8 cellular contexts compared by ENCODE assay signal in the genomic region with DNA sequence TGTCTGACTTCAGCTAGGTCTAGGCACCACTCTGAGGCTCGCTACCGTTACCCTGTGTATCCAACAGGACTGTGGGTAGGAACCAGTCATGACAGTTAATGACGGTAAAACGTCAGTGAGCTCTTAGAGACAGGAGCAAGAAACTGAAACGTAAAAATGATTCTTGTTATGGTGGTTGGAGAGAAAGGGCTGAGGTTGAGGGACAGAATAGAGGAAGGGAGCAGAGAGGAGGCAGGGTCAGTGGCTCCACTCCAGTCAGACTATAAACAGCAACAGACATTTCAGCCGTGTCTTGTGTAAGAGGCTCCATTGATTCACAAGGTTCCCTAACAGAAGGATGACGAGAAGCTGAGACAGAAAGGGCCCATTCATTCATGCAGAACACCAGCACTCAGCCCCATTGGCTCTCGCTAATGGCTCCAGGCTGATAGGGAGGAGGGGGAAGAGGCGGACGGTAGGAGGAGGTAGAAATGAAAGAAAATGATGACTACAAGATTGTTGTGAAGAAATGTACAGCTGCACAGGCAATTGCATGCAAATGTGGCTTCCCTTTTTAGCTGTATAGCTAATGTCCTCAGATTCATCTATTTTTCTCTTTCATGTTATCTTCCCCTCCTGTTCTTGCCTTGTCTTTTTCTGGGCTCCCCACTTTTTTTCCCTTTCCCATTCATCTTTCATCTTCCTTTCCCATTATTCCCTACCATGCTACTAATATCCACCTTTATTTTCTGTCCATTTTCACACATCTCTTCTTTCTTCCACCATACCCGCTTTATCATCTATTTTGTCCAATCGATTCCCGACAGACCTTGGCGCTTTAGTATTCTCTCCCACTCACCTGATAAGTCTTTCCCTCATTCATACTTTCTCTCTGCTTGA. TPM values are rescaled to one million over a fixed set of nuclear protein-coding genes. Genes with fewer than 3 reads are reported as not detected.
DNase-seq lines count a peak whose midpoint lies in the region; ATAC-seq and TF ChIP-seq lines count a peak whose summit lies in the region.

No MANE protein-coding gene starts in this region.

- H2AFZ ChIP-seq in fibroblast of lung (ENCODE audit: low read length): no peak overlapping the region
- H2AFZ ChIP-seq in PC-3 (ENCODE audit: low read length): no peak overlapping the region

- H3K36me3 ChIP-seq in fibroblast of lung (ENCODE audit: control insufficient read depth, insufficient read depth, low read length): no peaks in the 10 kb centered on the region
- H3K36me3 ChIP-seq in PC-3 (ENCODE audit: low read depth, low read length): no peaks in the 10 kb centered on the region

- TF ChIP-seq CTCF in fibroblast of lung (conservative IDR thresholded peaks at IDR 0.05 in 1 of 2, IDR thresholded peaks at IDR 0.05 in 1 of 2; ENCODE audit: low read depth in 1 of 2, low read length in 2 of 2): no peak
- no peak for TF ChIP-seq CTCF in PC-3 (conservative IDR thresholded peaks at IDR 0.05; ENCODE audit: low read depth, low read length)

- H3K9me3 ChIP-seq in fibroblast of lung (ENCODE audit: control insufficient read depth, insufficient read depth, low read depth, low read length) (no peaks in the 10 kb centered on the region), PC-3 (ENCODE audit: low read length) (no peaks in the 10 kb centered on the region)

- H3K27me3 ChIP-seq in fibroblast of lung (ENCODE audit: control insufficient read depth, insufficient read depth, low read length) (no peaks in the 10 kb centered on the region), PC-3 (ENCODE audit: low read length) (no peaks in the 10 kb centered on the region)

- no peaks in the 10 kb centered on the region for H3F3A ChIP-seq in PC-3 (ENCODE audit: low read length, unreplicated experiment)

- POLR2A ChIA-PET in PC-3 (lab: Charles Lee; ENCODE audit: unreplicated experiment): no interaction called here

- ATAC-seq in HG02970 (IDR thresholded peaks at IDR 0.05; ENCODE audit: low FRiP score, unreplicated experiment) (peak; percentile 51), PC-3 (no peak)

- no TSS peak for BruUV-seq in PC-3 (replicated peaks; lab: Mats Ljungman, UMichigan)

- H3K4me2 ChIP-seq in fibroblast of lung (ENCODE audit: extremely low read depth, insufficient read depth, low read length) (peak overlapping the region; percentile 21), PC-3 (ENCODE audit: low read length) (no peak overlapping the region)

- peak; percentile 46 for DNase-seq in stimulated activated CD4-positive, alpha-beta T cell treated with anti-CD3 and anti-CD28 coated beads, Interleukin-15, amount 100 ng/mL, for 24 hours
- DNase-seq in stimulated activated CD4-positive, alpha-beta T cell treated with anti-CD3 and anti-CD28 coated beads, Interleukin-12 subunit alpha, Interleukin-12 subunit beta, amount 100 ng/mL, for 4 hours: no peak
- peak; percentile 96 for DNase-seq in SKM-1 (lab: John Stamatoyannopoulos, UW; ENCODE audit: unreplicated experiment)
- DNase-seq in fibroblast of lung (ENCODE audit: low read depth in 2 of 2): peak; percentile 61 to 71
- DNase-seq in skeletal muscle cell (ENCODE audit: low read depth): peak; percentile 70
- DNase-seq in cerebellar cortex (ENCODE audit: low spot score): no peak
- no peak for DNase-seq in PC-3

- H4K20me1 ChIP-seq in fibroblast of lung (ENCODE audit: control insufficient read depth, extremely low read depth, insufficient read depth, low read length) (no peaks in the 10 kb centered on the region), PC-3 (ENCODE audit: low read length) (no peaks in the 10 kb centered on the region)

- H3K9me2 ChIP-seq in PC-3 (replicated peaks; ENCODE audit: low read length): no peaks in the 10 kb centered on the region

- CTCF ChIA-PET in PC-3 (lab: Charles Lee): interaction anchor here (0.6 to 1.2 kb wide), 2 partner anchors 28 to 34 kb away, joined by 3 to 18 read pairs; no protein-coding TSS in a partner anchor

- intact Hi-C loops in PC-3 (cut with micrococcal nuclease): no loop called here

- H3K4me3 ChIP-seq in fibroblast of lung (replicated peaks in 1 of 4; ENCODE audit: control extremely low read depth in 1 of 4, insufficient read depth in 1 of 4, low read depth in 3 of 4, low read length in 4 of 4) (no peak overlapping the region), skeletal muscle cell (ENCODE audit: low read depth, low read length) (no peak overlapping the region), PC-3 (ENCODE audit: low read length) (no peak overlapping the region)

- H3K9ac ChIP-seq in fibroblast of lung (ENCODE audit: insufficient read depth, low read length): no peak overlapping the region
- no peak overlapping the region for H3K9ac ChIP-seq in PC-3 (ENCODE audit: low read length)

- H3K79me2 ChIP-seq in fibroblast of lung (ENCODE audit: control insufficient read depth, insufficient read depth, low read length) (no peaks in the 10 kb centered on the region), PC-3 (ENCODE audit: low read length) (no peaks in the 10 kb centered on the region)

- H3K27ac ChIP-seq in fibroblast of lung (ENCODE audit: insufficient read depth, low read length) (no peak overlapping the region), PC-3 (ENCODE audit: low read length) (no peak overlapping the region)

- peaks cover 5% of the 10 kb centered on the region for H3K4me1 ChIP-seq in fibroblast of lung (ENCODE audit: control insufficient read depth, extremely low read depth, insufficient read depth, low read length)
- no peaks in the 10 kb centered on the region for H3K4me1 ChIP-seq in PC-3 (ENCODE audit: insufficient read depth, low read length)

RNA-seq across cellular contexts. Expression of gene ETS1, which starts 34.3 kb away (rescaled TPM):
- total RNA-seq in fibroblast of lung: 48.8 and 51.7 TPM in 2 replicates
- 39.0 and 51.5 TPM in 2 replicates for polyA plus RNA-seq in fibroblast of lung
- polyA plus RNA-seq in fibroblast of lung (2012): 42.7 and 59.4 TPM in 2 replicates
- polyA minus RNA-seq in fibroblast of lung (ENCODE audit: low replicate concordance): 64.9 and 66.9 TPM in 2 replicates
- 52.0 and 59.5 TPM in 2 replicates for total RNA-seq in PC-3 (2014; rRNA removed)

Comparison
In these comparisons a context has a peak if more than half of its experiments do, and no peak if none do; other contexts are left out.
1. DNase-seq: peak in stimulated activated CD4-positive, alpha-beta T cell treated with anti-CD3 and anti-CD28 coated beads, Interleukin-15, amount 100 ng/mL, for 24 hours (single experiment), SKM-1 (single experiment), fibroblast of lung (2 of 2) and skeletal muscle cell (single experiment); none in stimulated activated CD4-positive, alpha-beta T cell treated with anti-CD3 and anti-CD28 coated beads, Interleukin-12 subunit alpha, Interleukin-12 subunit beta, amount 100 ng/mL, for 4 hours (single experiment), cerebellar cortex (single experiment) and PC-3 (single experiment).